In the genomic region with DNA sequence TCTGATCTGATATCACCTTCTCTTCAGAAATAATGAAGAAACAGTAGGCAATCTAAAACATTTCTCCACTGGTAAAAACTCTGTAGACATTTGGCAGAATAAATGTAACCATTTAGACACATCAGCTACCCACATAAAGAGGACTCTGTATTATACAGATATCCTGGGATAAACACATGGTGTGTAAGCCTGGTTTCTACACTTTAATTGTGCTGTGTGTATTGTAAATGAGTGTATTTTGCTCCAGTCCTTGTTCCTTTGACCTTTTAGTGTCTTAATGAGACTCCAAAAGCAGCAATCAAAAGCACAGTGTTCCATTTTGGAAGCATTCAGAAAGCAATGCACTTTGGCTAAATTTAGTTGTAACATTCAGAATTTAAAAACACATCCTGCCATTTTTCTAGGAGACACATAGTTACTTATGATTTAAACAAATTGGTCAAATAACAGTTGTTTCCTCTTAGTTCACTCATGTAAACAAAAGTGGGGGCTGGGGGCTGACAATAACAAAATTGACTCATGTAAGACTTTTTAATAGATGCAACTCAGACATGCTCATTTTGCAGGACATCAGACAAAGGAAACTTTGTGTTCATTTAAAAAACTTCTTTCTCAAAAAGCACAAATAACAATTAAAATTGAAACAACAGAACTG, we compare ENCODE assay signal across 29 cellular contexts.
"Had no signal": no experiment of that assay in that cellular context is flagged by ENCODE, and none has a peak within 500 bp of the region (broad histone marks: within the 10 kb centered on the region; RNA-seq: fewer than 3 reads in every experiment).

No MANE protein-coding gene starts in this region.

- H3K4me3 ChIP-seq: ascending aorta, esophagus muscularis mucosa, hepatocyte, sigmoid colon, smooth muscle cell, upper lobe of left lung had no signal

- H3K27me3 ChIP-seq: ascending aorta, brain microvascular endothelial cell, esophagus muscularis mucosa, hepatocyte, sigmoid colon, upper lobe of left lung had no signal

- ATAC-seq: activated naive CD4-positive, alpha-beta T cell treated with anti-CD3 and anti-CD28 coated beads, Interleukin-2, amount 50 U/mL, for 72 hours; activated T-helper 17 cell treated with anti-CD3 and anti-CD28 coated beads, Interleukin-2, amount 50 U/mL, for 72 hours; effector memory CD8-positive, alpha-beta T cell; left ventricle myocardium superior; stimulated activated naive B cell treated with anti-CD40 and anti-IgM and Interleukin-4, amounts not matched to agents 10 μg/mL and 1 μg/mL and 100 μg/mL, for 72 hours; T-cell had no signal

- H3K27ac ChIP-seq: ascending aorta, brain microvascular endothelial cell, esophagus muscularis mucosa, hepatocyte, sigmoid colon, upper lobe of left lung, WERI-Rb-1 had no signal

- DNase-seq: activated CD4-positive, alpha-beta T cell treated with anti-CD3 and anti-CD28 coated beads, Interleukin-2, amount 50 U/mL, for 4 hours; activated CD4-positive, CD25-positive, alpha-beta regulatory T cell treated with anti-CD3 and anti-CD28 coated beads, Interleukin-2, amount 50 U/mL, for 72 hours; activated CD8-positive, alpha-beta memory T cell treated with anti-CD3 and anti-CD28 coated beads for 24 hours; activated CD8-positive, alpha-beta memory T cell treated with anti-CD3 and anti-CD28 coated beads, Interleukin-2, amount 50 U/mL, for 4 hours; activated T-cell treated with anti-CD3 and anti-CD28 coated beads, Interleukin-2, amount 50 U/mL, for 24 hours; brain microvascular endothelial cell; central memory CD4-positive, alpha-beta T cell; effector memory CD8-positive, alpha-beta T cell; immature natural killer cell; kidney glomerular epithelial cell; left ventricle myocardium superior; mammary epithelial cell; nephron progenitor cell; occipital lobe; posterior cingulate gyrus; retina; sigmoid colon; stimulated activated CD4-positive, alpha-beta T cell treated with anti-CD3 and anti-CD28 coated beads, Interleukin-2, amount 100 ng/mL, for 48 hours; stimulated activated CD8-positive, alpha-beta memory T cell treated with anti-CD3 and anti-CD28 coated beads, Interleukin-4, amount 100 ng/mL, for 48 hours; stimulated activated naive B cell treated with anti-CD40 and anti-IgM and Interleukin-4, amounts not matched to agents 10 μg/mL and 1 μg/mL and 100 μg/mL, for 72 hours; T-cell; upper lobe of left lung; WERI-Rb-1 had no signal
